Comparison of ENCODE assay signal across 8 cellular contexts in the genomic region with DNA sequence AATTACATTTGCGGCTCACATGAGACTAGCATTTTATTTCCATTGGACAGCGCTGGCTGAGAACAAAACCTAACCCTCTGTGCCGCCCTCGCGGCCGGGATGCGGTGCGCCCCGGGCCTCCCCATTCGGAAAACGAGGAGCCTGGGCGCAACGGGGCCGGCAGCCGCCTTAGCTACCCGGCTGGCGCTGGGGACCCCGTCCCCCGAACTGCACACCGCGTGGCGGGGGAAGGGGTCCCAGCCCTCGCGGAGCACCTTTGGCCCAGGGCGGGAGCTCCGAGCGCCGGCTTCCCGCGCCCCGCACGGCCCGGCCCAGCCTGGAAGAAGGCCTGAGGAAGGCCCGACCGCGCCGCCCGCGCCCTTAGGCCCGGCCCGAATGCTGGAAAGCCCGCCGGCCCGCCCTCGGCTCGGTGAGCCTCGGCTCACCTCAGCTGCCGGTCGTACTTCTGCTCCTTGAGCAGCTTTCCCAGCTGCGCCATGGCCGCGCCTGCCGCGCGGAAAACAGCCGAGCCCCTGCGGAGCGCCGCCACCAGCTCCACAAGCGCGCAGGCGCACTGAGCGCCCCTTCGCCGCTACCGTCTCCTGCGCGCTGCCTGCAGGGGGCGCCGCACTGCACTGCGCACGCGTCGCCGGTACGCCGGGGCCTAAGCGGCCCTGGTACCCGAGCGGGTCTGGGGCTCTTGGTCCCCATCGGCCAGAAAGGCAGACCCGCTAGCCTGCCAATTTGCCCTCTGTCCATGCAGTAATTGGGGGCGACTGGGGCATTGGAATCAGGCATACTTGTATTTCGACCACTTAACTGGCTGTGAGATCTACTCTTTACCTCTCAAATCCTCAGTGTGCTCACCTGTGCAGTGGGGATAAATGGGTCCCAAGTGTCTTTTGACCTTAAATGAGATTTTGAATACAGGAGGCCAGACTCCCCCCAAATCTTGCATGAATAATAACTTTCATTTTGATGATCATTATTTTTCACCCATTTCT. TPM values are rescaled to one million over a fixed set of nuclear protein-coding genes. Genes with fewer than 3 reads are reported as not detected.
DNase-seq lines count a peak whose midpoint lies in the region; ATAC-seq and TF ChIP-seq lines count a peak whose summit lies in the region.

NAE1 (minus strand) TSS at position 555 of the 983 bp plus-strand sequence; CDS start at position 478, 77 bp downstream.

- peak within 1 kb of the TSS; percentile 67 for H3K4me3 Mint-ChIP-seq in WTC11

- TF ChIP-seq CTCF in WTC11 (IDR thresholded peaks at IDR 0.05) (peak; percentile 87), cardiac fibroblast (IDR thresholded peaks at IDR 0.05; ENCODE audit: low read depth, low read length) (peak; percentile 68)

- peaks cover 20% of the 10 kb centered on the region for H3K4me1 Mint-ChIP-seq in WTC11

- POLR2A ChIA-PET in WTC11 (lab: Charles Lee): interaction anchor here (1.0 to 1.8 kb wide), 6 partner anchors 15 to 98 kb away, joined by 3 to 7 read pairs (median 4); partner anchors contain the start of genes PDP2 and TERB1

- peak within 1 kb of the TSS; percentile 53 to 76 for H3K4me3 ChIP-seq in cardiac fibroblast (replicated peaks in 1 of 2; ENCODE audit: low read depth in 2 of 2, low read length in 2 of 2)

- peaks cover 18% of the 10 kb centered on the region for H3K36me3 Mint-ChIP-seq in WTC11

- DNase-seq in AG08395 (ENCODE audit: low spot score) (peak; percentile 98), NCI-H2196 treated with DMSO at 0.1 percent for 48 hours (lab: John Stamatoyannopoulos, UW; ENCODE audit: unreplicated experiment) (peak; percentile 33), WTC11 (ENCODE audit: low spot score) (peak; percentile 90), cardiac fibroblast (ENCODE audit: low read depth in 2 of 2) (peak; percentile 85 to 90), iris pigment epithelial cell (ENCODE audit: low read depth) (peak; percentile 80)
- DNase-seq in stimulated activated CD4-positive, alpha-beta T cell treated with anti-CD3 and anti-CD28 coated beads, Interleukin-12 subunit alpha, Interleukin-12 subunit beta, amount 100 ng/mL, for 4 hours: peak; percentile 88

- no peak within 1 kb of the TSS for H3K27ac Mint-ChIP-seq in WTC11

- no peaks in the 10 kb centered on the region for H3K9me3 Mint-ChIP-seq in WTC11

- CTCF ChIA-PET in WTC11 (lab: Charles Lee): interaction anchor here (0.5 to 4.7 kb wide), 78 partner anchors 8 to 563 kb away, joined by 3 to 100 read pairs (median 4); partner anchors contain the start of genes CA7, CDH16, CES3 and DYNC1LI2

- ATAC-seq in GM18873 (IDR thresholded peaks at IDR 0.05; ENCODE audit: low FRiP score, unreplicated experiment) (peak; percentile 76), HG03139 (IDR thresholded peaks at IDR 0.05; ENCODE audit: unreplicated experiment) (peak; percentile 88), WTC11 (peak; percentile 96)

- peaks cover 14% of the 10 kb centered on the region for H3K27me3 Mint-ChIP-seq in WTC11 (ENCODE audit: low read depth)

TF ChIP-seq in WTC11, 78 proteins besides CTCF, POLR2A, EP300 and RAD21 (continues in another document):
- no peak; the same call in 1 of the 2 replicates for TF ChIP-seq ESRRA (CRISPR knock-in tag; IDR thresholded peaks at IDR 0.05; ENCODE audit: borderline replicate concordance)
- TF ChIP-seq ZNF232 (CRISPR knock-in tag; IDR thresholded peaks at IDR 0.05): 0 out of 2 replicates have a peak, but pooled peaks have one; percentile 35
- no peak for TF ChIP-seq ZNF396 (CRISPR knock-in tag; IDR thresholded peaks at IDR 0.05; ENCODE audit: borderline replicate concordance)
- TF ChIP-seq ETV6 (CRISPR knock-in tag; IDR thresholded peaks at IDR 0.05): peak; percentile 88
- no peak for TF ChIP-seq ZNF219 (CRISPR knock-in tag; IDR thresholded peaks at IDR 0.05; ENCODE audit: borderline replicate concordance)
- no peak for TF ChIP-seq USF2 (CRISPR knock-in tag; IDR thresholded peaks at IDR 0.05)
- TF ChIP-seq ZMAT4 (CRISPR knock-in tag; IDR thresholded peaks at IDR 0.05): no peak
- peak; percentile 86; the same call in 1 of the 2 replicates for TF ChIP-seq ZNF416 (CRISPR knock-in tag; IDR thresholded peaks at IDR 0.05)
- peak; percentile 94 for TF ChIP-seq GTF2I (CRISPR knock-in tag; conservative IDR thresholded peaks at IDR 0.05)
- no peak for TF ChIP-seq RORB (CRISPR knock-in tag; IDR thresholded peaks at IDR 0.05)
- TF ChIP-seq, protein P1, sequence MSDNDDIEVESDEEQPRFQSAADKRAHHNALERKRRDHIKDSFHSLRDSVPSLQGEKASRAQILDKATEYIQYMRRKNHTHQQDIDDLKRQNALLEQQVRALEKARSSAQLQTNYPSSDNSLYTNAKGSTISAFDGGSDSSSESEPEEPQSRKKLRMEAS (CRISPR knock-in tag; IDR thresholded peaks at IDR 0.05): peak; percentile 81
- no peak for TF ChIP-seq ZBTB21 (CRISPR knock-in tag; IDR thresholded peaks at IDR 0.05; ENCODE audit: borderline replicate concordance)
- no peak for TF ChIP-seq IRF2 (CRISPR knock-in tag; IDR thresholded peaks at IDR 0.05; ENCODE audit: borderline replicate concordance, low read depth)
- no peak for TF ChIP-seq NR3C1 (CRISPR knock-in tag; conservative IDR thresholded peaks at IDR 0.05; ENCODE audit: low read depth)
- TF ChIP-seq KAT7 (CRISPR knock-in tag; IDR thresholded peaks at IDR 0.05; ENCODE audit: borderline replicate concordance): 0 out of 2 replicates have a peak, but pooled peaks have one; percentile 31
- peak; percentile 35; the same call in 1 of the 2 replicates for TF ChIP-seq ZNF317 (CRISPR knock-in tag; IDR thresholded peaks at IDR 0.05; ENCODE audit: borderline replicate concordance, low read depth)
- TF ChIP-seq, protein P2, sequence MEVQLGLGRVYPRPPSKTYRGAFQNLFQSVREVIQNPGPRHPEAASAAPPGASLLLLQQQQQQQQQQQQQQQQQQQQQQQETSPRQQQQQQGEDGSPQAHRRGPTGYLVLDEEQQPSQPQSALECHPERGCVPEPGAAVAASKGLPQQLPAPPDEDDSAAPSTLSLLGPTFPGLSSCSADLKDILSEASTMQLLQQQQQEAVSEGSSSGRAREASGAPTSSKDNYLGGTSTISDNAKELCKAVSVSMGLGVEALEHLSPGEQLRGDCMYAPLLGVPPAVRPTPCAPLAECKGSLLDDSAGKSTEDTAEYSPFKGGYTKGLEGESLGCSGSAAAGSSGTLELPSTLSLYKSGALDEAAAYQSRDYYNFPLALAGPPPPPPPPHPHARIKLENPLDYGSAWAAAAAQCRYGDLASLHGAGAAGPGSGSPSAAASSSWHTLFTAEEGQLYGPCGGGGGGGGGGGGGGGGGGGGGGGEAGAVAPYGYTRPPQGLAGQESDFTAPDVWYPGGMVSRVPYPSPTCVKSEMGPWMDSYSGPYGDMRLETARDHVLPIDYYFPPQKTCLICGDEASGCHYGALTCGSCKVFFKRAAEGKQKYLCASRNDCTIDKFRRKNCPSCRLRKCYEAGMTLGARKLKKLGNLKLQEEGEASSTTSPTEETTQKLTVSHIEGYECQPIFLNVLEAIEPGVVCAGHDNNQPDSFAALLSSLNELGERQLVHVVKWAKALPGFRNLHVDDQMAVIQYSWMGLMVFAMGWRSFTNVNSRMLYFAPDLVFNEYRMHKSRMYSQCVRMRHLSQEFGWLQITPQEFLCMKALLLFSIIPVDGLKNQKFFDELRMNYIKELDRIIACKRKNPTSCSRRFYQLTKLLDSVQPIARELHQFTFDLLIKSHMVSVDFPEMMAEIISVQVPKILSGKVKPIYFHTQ (CRISPR knock-in tag; IDR thresholded peaks at IDR 0.05): no peak
- TF ChIP-seq SP1 (CRISPR knock-in tag; conservative IDR thresholded peaks at IDR 0.05): peak; percentile 69
- TF ChIP-seq, protein P3, sequence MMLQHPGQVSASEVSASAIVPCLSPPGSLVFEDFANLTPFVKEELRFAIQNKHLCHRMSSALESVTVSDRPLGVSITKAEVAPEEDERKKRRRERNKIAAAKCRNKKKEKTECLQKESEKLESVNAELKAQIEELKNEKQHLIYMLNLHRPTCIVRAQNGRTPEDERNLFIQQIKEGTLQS (CRISPR knock-in tag; conservative IDR thresholded peaks at IDR 0.05): no peak
- peak; percentile 19; the same call in 1 of the 2 replicates for TF ChIP-seq SMAD3 (CRISPR knock-in tag; IDR thresholded peaks at IDR 0.05; ENCODE audit: borderline replicate concordance)
- TF ChIP-seq TEAD1 (CRISPR knock-in tag; IDR thresholded peaks at IDR 0.05): no peak; the same call in 1 of the 2 replicates
- TF ChIP-seq CDX4 (CRISPR knock-in tag; IDR thresholded peaks at IDR 0.05; ENCODE audit: borderline replicate concordance): no peak

RNA-seq across cellular contexts. Expression of gene NAE1, which starts in this region (rescaled TPM):
- total RNA-seq in WTC11 (2021): 103 to 129 TPM (median 107 TPM) in 3 replicates

Comparison
In these comparisons a context has a peak if more than half of its experiments do, and no peak if none do; other contexts are left out.
1. Peak in every context shown above with its lines: DNase-seq, ATAC-seq and H3K4me3 ChIP-seq.
2. DNase-seq: peak in every context shown above with its lines; median percentile 98 in AG08395; 90 in WTC11; 88 in stimulated activated CD4-positive, alpha-beta T cell treated with anti-CD3 and anti-CD28 coated beads, Interleukin-12 subunit alpha, Interleukin-12 subunit beta, amount 100 ng/mL, for 4 hours; 88 in cardiac fibroblast; 80 in iris pigment epithelial cell; 33 in NCI-H2196 treated with DMSO at 0.1 percent for 48 hours.